Comparison of ENCODE assay signal across 30 cellular contexts in the genomic region with DNA sequence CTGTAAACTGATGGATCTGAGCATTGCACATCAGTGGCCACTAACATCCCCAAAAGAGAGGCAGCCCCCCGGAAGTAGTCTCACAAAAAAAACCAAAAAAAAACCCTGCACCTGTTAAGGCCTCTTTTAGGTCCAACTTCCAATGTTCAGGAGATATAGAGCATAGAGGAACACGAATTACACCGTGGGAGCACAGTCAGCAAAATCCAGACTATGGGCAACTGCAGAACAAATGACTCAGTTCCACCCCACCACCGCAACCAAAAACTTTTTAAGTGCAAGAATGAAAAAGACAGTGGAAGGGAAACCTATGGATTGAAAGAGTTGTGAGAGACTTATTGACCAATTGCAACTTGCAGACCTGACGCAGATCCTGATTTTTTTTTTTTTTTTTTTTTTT. TPM values are rescaled to one million over a fixed set of nuclear protein-coding genes. Genes with fewer than 3 reads are reported as not detected.
"Had no signal": no experiment of that assay in that cellular context is flagged by ENCODE, and none has a peak within 500 bp of the region (broad histone marks: within the 10 kb centered on the region; RNA-seq: fewer than 3 reads in every experiment).

No MANE protein-coding gene starts in this region.

- H3K79me2 ChIP-seq: parathyroid adenoma had no signal

- H3K36me3 ChIP-seq: neural progenitor cell, ovary, spleen, transverse colon, upper lobe of right lung, uterus had no signal

- DNase-seq: natural killer cell; occipital lobe; ovary; posterior cingulate gyrus; psoas muscle; right cardiac atrium; spleen; stimulated activated CD4-positive, alpha-beta T cell treated with anti-CD3 and anti-CD28 coated beads, Interleukin-12 subunit alpha, Interleukin-12 subunit beta, amount 100 ng/mL, for 4 hours; stimulated activated CD4-positive, alpha-beta T cell treated with anti-CD3 and anti-CD28 coated beads, Interleukin-1b, Interleukin-23, amount 100 ng/mL, for 48 hours; stimulated activated CD4-positive, alpha-beta T cell treated with anti-CD3 and anti-CD28 coated beads, Interleukin-4, amount 100 ng/mL, for 1 hour; stimulated activated CD4-positive, alpha-beta T cell treated with anti-CD3 and anti-CD28 coated beads, Interleukin-4, amount 100 ng/mL, for 4 hours; stimulated activated CD8-positive, alpha-beta memory T cell treated with anti-CD3 and anti-CD28 coated beads, Interleukin-4, amount 100 ng/mL, for 48 hours; stimulated activated naive CD4-positive, alpha-beta T cell; stimulated activated naive CD8-positive, alpha-beta T cell treated with anti-CD3 and anti-CD28 coated beads, Interleukin-15, amount 100 ng/mL, for 72 hours; stimulated activated naive CD8-positive, alpha-beta T cell treated with anti-CD3 and anti-CD28 coated beads, Interleukin-15, Interleukin-2, amounts not matched to agents 100 U/mL and 50 U/mL, for 24 hours; substantia nigra; testis; tibial artery; transverse colon; upper lobe of right lung; uterus had no signal

- H3K4me3 ChIP-seq: neural progenitor cell, ovary, psoas muscle, skin epidermis, smooth muscle cell, spleen, suprapubic skin, testis, tibial artery, transverse colon, upper lobe of right lung, uterus had no signal

- H3K4me2 ChIP-seq: neural progenitor cell, smooth muscle cell had no signal

- H3K27me3 ChIP-seq: neural progenitor cell, ovary, suprapubic skin, testis, tibial artery, transverse colon, upper lobe of right lung, uterus had no signal

- ATAC-seq: natural killer cell; psoas muscle; right cardiac atrium; sciatic nerve; stimulated activated memory B cell treated with anti-CD40 and anti-IgM and Interleukin-4, amounts not matched to agents 10 μg/mL and 1 μg/mL and 100 μg/mL, for 72 hours; stimulated activated naive CD8-positive, alpha-beta T cell treated with anti-CD3 and anti-CD28 coated beads, Interleukin-15, amount 100 ng/mL, for 72 hours; stimulated activated naive CD8-positive, alpha-beta T cell treated with anti-CD3 and anti-CD28 coated beads, Interleukin-15, Interleukin-2, amounts not matched to agents 100 U/mL and 50 U/mL, for 24 hours; upper lobe of right lung had no signal

- H3K9me3 ChIP-seq: ovary, psoas muscle, spleen, suprapubic skin, testis, tibial artery, transverse colon, upper lobe of right lung, uterus had no signal

- H3K4me1 ChIP-seq: neural progenitor cell, parathyroid adenoma, psoas muscle, spleen, suprapubic skin, testis, tibial artery, transverse colon, upper lobe of right lung, uterus had no signal

- H2AFZ ChIP-seq: neural progenitor cell, parathyroid adenoma had no signal

- H3K9ac ChIP-seq: neural progenitor cell, parathyroid adenoma had no signal

- H3K27ac ChIP-seq: neural progenitor cell, ovary, parathyroid adenoma, psoas muscle, skin epidermis, spleen, suprapubic skin, testis, tibial artery, transverse colon, upper lobe of right lung, uterus had no signal

RNA-seq across cellular contexts. Expression of a gene that starts 42.2 kb away (rescaled TPM):
- total RNA-seq: natural killer cell, progenitor cell of endocrine pancreas, psoas muscle, sciatic nerve, smooth muscle cell had no signal
- polyA plus RNA-seq: neural cell, psoas muscle, smooth muscle cell had no signal
